Comparison of ENCODE assay signal across 14 cellular contexts in genomic region chr11:42465613-42466012, GRCh38.
"Had no signal": no experiment of that assay in that cellular context is flagged by ENCODE, and none has a peak within 500 bp of the region (broad histone marks: within the 10 kb centered on the region; RNA-seq: fewer than 3 reads in every experiment).

No MANE protein-coding gene starts in this region.

- H3K4me3 Mint-ChIP-seq: activated naive CD8-positive, alpha-beta T cell treated with anti-CD3 and anti-CD28 coated beads, Interleukin-2, amount 50 U/mL, for 24 hours; activated T-helper 1 cell treated with anti-CD3 and anti-CD28 coated beads, Interleukin-12 subunit alpha, Interleukin-12 subunit beta, Interleukin-2, Interleukin-4 antibody, amounts not matched to agents 30 ng/mL and 10 ng/mL and 1 ng/mL, durations not matched to agents 14 hours and 24 hours and 36 hours; stimulated activated effector memory CD8-positive, alpha-beta T cell treated with anti-CD3 and anti-CD28 coated beads, Interleukin-12 subunit alpha, Interleukin-12 subunit beta, amount 100 ng/mL, for 72 hours had no signal

- H3K27ac Mint-ChIP-seq: activated naive CD8-positive, alpha-beta T cell treated with anti-CD3 and anti-CD28 coated beads, Interleukin-2, amount 50 U/mL, for 24 hours; activated T-helper 1 cell treated with anti-CD3 and anti-CD28 coated beads, Interleukin-12 subunit alpha, Interleukin-12 subunit beta, Interleukin-2, Interleukin-4 antibody, amounts not matched to agents 30 ng/mL and 10 ng/mL and 1 ng/mL, durations not matched to agents 14 hours and 24 hours and 36 hours; stimulated activated effector memory CD8-positive, alpha-beta T cell treated with anti-CD3 and anti-CD28 coated beads, Interleukin-12 subunit alpha, Interleukin-12 subunit beta, amount 100 ng/mL, for 72 hours had no signal

- H3K27ac ChIP-seq: ascending aorta, dorsolateral prefrontal cortex, hepatocyte, tibial artery, vagina had no signal

- H3K9me3 Mint-ChIP-seq: activated naive CD8-positive, alpha-beta T cell treated with anti-CD3 and anti-CD28 coated beads, Interleukin-2, amount 50 U/mL, for 24 hours had no signal

- H3K4me1 Mint-ChIP-seq: activated naive CD8-positive, alpha-beta T cell treated with anti-CD3 and anti-CD28 coated beads, Interleukin-2, amount 50 U/mL, for 24 hours; stimulated activated effector memory CD8-positive, alpha-beta T cell treated with anti-CD3 and anti-CD28 coated beads, Interleukin-12 subunit alpha, Interleukin-12 subunit beta, amount 100 ng/mL, for 72 hours had no signal

- H3K27me3 ChIP-seq: ascending aorta, hepatocyte, tibial artery, vagina had no signal

- H3K36me3 Mint-ChIP-seq: stimulated activated effector memory CD8-positive, alpha-beta T cell treated with anti-CD3 and anti-CD28 coated beads, Interleukin-12 subunit alpha, Interleukin-12 subunit beta, amount 100 ng/mL, for 72 hours had no signal

- H3K4me1 ChIP-seq: ascending aorta, tibial artery, vagina had no signal

- H3K9me3 ChIP-seq: ascending aorta, tibial artery, vagina had no signal

- FAIRE-seq: small intestine had no signal

- H3K27me3 Mint-ChIP-seq: activated naive CD8-positive, alpha-beta T cell treated with anti-CD3 and anti-CD28 coated beads, Interleukin-2, amount 50 U/mL, for 24 hours had no signal

- DNase-seq: activated CD4-positive, alpha-beta T cell treated with anti-CD3 and anti-CD28 coated beads for 4 hours; activated naive CD4-positive, alpha-beta T cell treated with Interleukin-2 at 50 U/mL for 16 hours; activated naive CD8-positive, alpha-beta T cell treated with anti-CD3 and anti-CD28 coated beads, Interleukin-2, amount 50 U/mL, for 24 hours; dorsolateral prefrontal cortex; kidney glomerular epithelial cell; midbrain; right cardiac atrium; small intestine; tibial artery had no signal

- ATAC-seq: activated naive CD8-positive, alpha-beta T cell treated with anti-CD3 and anti-CD28 coated beads, Interleukin-2, amount 50 U/mL, for 24 hours; right cardiac atrium; stimulated activated effector memory CD8-positive, alpha-beta T cell treated with anti-CD3 and anti-CD28 coated beads, Interleukin-12 subunit alpha, Interleukin-12 subunit beta, amount 100 ng/mL, for 72 hours had no signal

- H3K36me3 ChIP-seq: ascending aorta, tibial artery, vagina had no signal

- H3K4me3 ChIP-seq: ascending aorta, dorsolateral prefrontal cortex, hepatocyte, tibial artery, vagina had no signal
